Comparison of ENCODE assay signal across 7 cellular contexts in genomic region chr2:148658807-148659722, GRCh38. TPM values are rescaled to one million over a fixed set of nuclear protein-coding genes. Genes with fewer than 3 reads are reported as not detected.
A peak's percentile ranks its signal among the peaks of the same experiment; 100 is the strongest.
DNase-seq lines count a peak whose midpoint lies in the region; ATAC-seq, FAIRE-seq and TF ChIP-seq lines count a peak whose summit lies in the region.

No MANE protein-coding gene starts in this region.

- H3K4me3 ChIP-seq in epithelial cell of esophagus (ENCODE audit: low read length) (no peak overlapping the region), SJCRH30 (no peak overlapping the region)

- H3K9me3 ChIP-seq in SJCRH30 (replicated peaks), result no peaks in the 10 kb centered on the region

- peaks cover 7% of the 10 kb centered on the region for H3K4me1 ChIP-seq in SJCRH30

- FAIRE-seq in frontal cortex (lab: Jason Lieb, UNC), result no peak

- no peak overlapping the region for H3K27ac ChIP-seq in SJCRH30

- H3K36me3 ChIP-seq in SJCRH30, result 0 out of 2 replicates have a peak, but pooled peaks cover 2% of the 10 kb centered on the region

- no peaks in the 10 kb centered on the region for H3K27me3 ChIP-seq in SJCRH30

- ATAC-seq in GM18907 (IDR thresholded peaks at IDR 0.05; ENCODE audit: unreplicated experiment), result peak; percentile 93
- ATAC-seq in HG02678 (IDR thresholded peaks at IDR 0.05; ENCODE audit: unreplicated experiment), result peak; percentile 83

- DNase-seq in NCI-H69 (lab: John Stamatoyannopoulos, UW), result peak; percentile 2
- peak; percentile 51 for DNase-seq in epithelial cell of esophagus (ENCODE audit: low read depth)
- DNase-seq in SJCRH30, result no peak
- DNase-seq in frontal cortex (ENCODE audit: low spot score in 2 of 2), result no peak
- DNase-seq in midbrain (lab: John Stamatoyannopoulos, UW), result no peak

- no peak for TF ChIP-seq CTCF in epithelial cell of esophagus (IDR thresholded peaks at IDR 0.05; ENCODE audit: insufficient read depth, low read depth, low read length, missing control alignments)

RNA-seq across cellular contexts. Expression of gene EPC2, which starts 14.5 kb away (rescaled TPM):
- 29.8 and 33.1 TPM in 2 replicates for total RNA-seq in SJCRH30 (2014; rRNA removed; shearing (Covaris generic))
- total RNA-seq in frontal cortex, result 106 TPM

Comparison
In these comparisons a context has a peak if more than half of its experiments do, and no peak if none do; other contexts are left out.
1. DNase-seq: peak in NCI-H69 (single experiment) and epithelial cell of esophagus (single experiment); none in SJCRH30 (0 of 2), frontal cortex (0 of 2) and midbrain (single experiment).